Comparison of ENCODE assay signal across 11 cellular contexts in genomic region chr2:222844323-222844722, GRCh38. TPM values are rescaled to one million over a fixed set of nuclear protein-coding genes. Genes with fewer than 3 reads are reported as not detected.
DNase-seq lines count a peak whose midpoint lies in the region; ATAC-seq, FAIRE-seq and TF ChIP-seq lines count a peak whose summit lies in the region.
"Had no signal": no experiment of that assay in that cellular context is flagged by ENCODE, and none has a peak within 500 bp of the region (broad histone marks: within the 10 kb centered on the region; RNA-seq: fewer than 3 reads in every experiment).

No MANE protein-coding gene starts in this region.

- CTCF ChIA-PET in CD4-positive, alpha-beta T cell (lab: Charles Lee), result no interaction called here

- POLR2A ChIA-PET in CD4-positive, alpha-beta T cell (lab: Charles Lee), result no interaction called here

- ATAC-seq in Right ventricle myocardium superior (ENCODE audit: poor library complexity) (peak; percentile 39), Right ventricle myocardium inferior (no peak), left colon (no peak)
- ATAC-seq in CD4-positive, alpha-beta T cell (ENCODE audit: poor library complexity), result no peak

- H3K36me3 Mint-ChIP-seq in CD4-positive, alpha-beta T cell (ENCODE audit: low read depth), result no peaks in the 10 kb centered on the region

- intact Hi-C loops in Right ventricle myocardium superior (cut with DNase I) (no loop called here), Right ventricle myocardium inferior (cut with DNase I) (no loop called here), left colon (cut with DNase I, micrococcal nuclease) (no loop called here)
- intact Hi-C loops in CD4-positive, alpha-beta T cell (cut with DNase I, micrococcal nuclease), result no loop called here

- H3K4me1 ChIP-seq in adipocyte (ENCODE audit: control insufficient read depth, insufficient read depth, low read length), result peaks cover 9% of the 10 kb centered on the region

- TF ChIP-seq CTCF in CD4-positive, alpha-beta T cell (IDR thresholded peaks at IDR 0.05), result no peak

- H3K27me3 Mint-ChIP-seq in CD4-positive, alpha-beta T cell, result peaks cover 17% of the 10 kb centered on the region

- H3K27ac Mint-ChIP-seq in CD4-positive, alpha-beta T cell, result no peak overlapping the region
- H3K27ac Mint-ChIP-seq: B cell had no signal

- no peak overlapping the region for H3K4me3 ChIP-seq in adipocyte (ENCODE audit: low read length)

- no peaks in the 10 kb centered on the region for H3K36me3 ChIP-seq in adipocyte (ENCODE audit: control insufficient read depth, insufficient read depth, low read length, severe bottlenecking)

- no peaks in the 10 kb centered on the region for H3K27me3 ChIP-seq in adipocyte (replicated peaks; ENCODE audit: control insufficient read depth, insufficient read depth, low read length)
- H3K27me3 ChIP-seq in CD4-positive, alpha-beta T cell (ENCODE audit: control insufficient read depth, insufficient read depth, low read length), result no peaks in the 10 kb centered on the region

- H3K4me1 Mint-ChIP-seq in CD4-positive, alpha-beta T cell (ENCODE audit: low read depth), result peaks cover 7% of the 10 kb centered on the region
- H3K4me1 Mint-ChIP-seq: B cell had no signal

- H3K9me3 ChIP-seq in adipocyte (ENCODE audit: control insufficient read depth, low read length), result no peaks in the 10 kb centered on the region
- H3K9me3 ChIP-seq in CD4-positive, alpha-beta T cell (ENCODE audit: control insufficient read depth, low read length), result no peaks in the 10 kb centered on the region

- no peaks in the 10 kb centered on the region for H3K9me3 Mint-ChIP-seq in CD4-positive, alpha-beta T cell

- peak overlapping the region; percentile 73 for H3K9ac ChIP-seq in adipocyte (ENCODE audit: low read length)

- DNase-seq in Right ventricle myocardium superior, result no peak
- no peak for DNase-seq in Right ventricle myocardium inferior (ENCODE audit: missing footprints)
- DNase-seq in adipocyte (ENCODE audit: low read depth), result peak; percentile 84
- peak; percentile 68 for DNase-seq in kidney tubule cell (ENCODE audit: low spot score)
- DNase-seq in urothelium cell line (ENCODE audit: low spot score), result peak; percentile 39
- DNase-seq in CD4-positive, alpha-beta T cell, result no peak
- no peak for DNase-seq in left colon
- no peak for DNase-seq in NCI-H187 (lab: John Stamatoyannopoulos, UW)
- DNase-seq: NCI-H524 treated with DMSO at 0.1 percent for 48 hours; stimulated activated naive CD4-positive, alpha-beta T cell treated with Interleukin-2 at 50 U/mL for 16 hours had no signal

- FAIRE-seq in urothelium cell line (lab: Jason Lieb, UNC), result no peak

- H3K4me3 Mint-ChIP-seq in CD4-positive, alpha-beta T cell, result no peak overlapping the region
- H3K4me3 Mint-ChIP-seq: B cell had no signal

- no peak overlapping the region for H3K27ac ChIP-seq in CD4-positive, alpha-beta T cell (ENCODE audit: low read depth, low read length)

RNA-seq across cellular contexts. Expression of gene ACSL3, which starts 16.5 kb away (rescaled TPM):
- total RNA-seq in Right ventricle myocardium superior (50.8 TPM), Right ventricle myocardium inferior (50.3 TPM), left colon (100 to 1,000 TPM in 1 of 2 donors, 10 to 100 TPM in 1; 93.1 to 119 TPM)
- 10 to 100 TPM; 65.5 to 66.6 TPM for total RNA-seq in CD4-positive, alpha-beta T cell

Comparison
In these comparisons a context has a peak if more than half of its experiments do, and no peak if none do; other contexts are left out.
1. DNase-seq: peak in adipocyte (single experiment), kidney tubule cell (single experiment) and urothelium cell line (single experiment); none in Right ventricle myocardium superior (single experiment), Right ventricle myocardium inferior (single experiment), CD4-positive, alpha-beta T cell (0 of 10), left colon (0 of 2) and NCI-H187 (0 of 2).